9 cellular contexts compared by ENCODE assay signal in genomic region chr2:70965506-70965905, GRCh38. TPM values are rescaled to one million over a fixed set of nuclear protein-coding genes. Genes with fewer than 3 reads are reported as not detected.
DNase-seq lines count a peak whose midpoint lies in the region; TF ChIP-seq lines count a peak whose summit lies in the region.
"Had no signal": no experiment of that assay in that cellular context is flagged by ENCODE, and none has a peak within 500 bp of the region (broad histone marks: within the 10 kb centered on the region; RNA-seq: fewer than 3 reads in every experiment).

No MANE protein-coding gene starts in this region.

- H3K27me3 Mint-ChIP-seq in activated T-cell treated with anti-CD3 and anti-CD28 coated beads, Interleukin-2, amount 50 U/mL, for 24 hours: peaks cover 36% of the 10 kb centered on the region
- H3K27me3 Mint-ChIP-seq in glutamatergic neuron (ENCODE audit: unreplicated experiment): peaks cover 19% of the 10 kb centered on the region

- H3F3A ChIP-seq in smooth muscle cell (ENCODE audit: low read depth): no peaks in the 10 kb centered on the region

- H4K20me1 ChIP-seq in smooth muscle cell (ENCODE audit: low read depth): no peaks in the 10 kb centered on the region

- CTCF ChIA-PET in HEK293T (lab: Yijun Ruan, JAX): interaction anchor here (0.6 kb wide), 1 partner anchor 178 kb away, joined by 3 read pairs; no protein-coding TSS in a partner anchor

- no peaks in the 10 kb centered on the region for H3K36me3 Mint-ChIP-seq in activated T-cell treated with anti-CD3 and anti-CD28 coated beads, Interleukin-2, amount 50 U/mL, for 24 hours (ENCODE audit: low read depth)
- H3K36me3 Mint-ChIP-seq in glutamatergic neuron (ENCODE audit: unreplicated experiment): no peaks in the 10 kb centered on the region

- H3K79me2 ChIP-seq in smooth muscle cell (ENCODE audit: low read depth): no peaks in the 10 kb centered on the region

- H3K27ac ChIP-seq in HUES6 (ENCODE audit: low read depth, low read length) (no peak overlapping the region), smooth muscle cell (ENCODE audit: low read depth) (no peak overlapping the region)
- H3K27ac ChIP-seq: SJCRH30 had no signal

- WGBS in smooth muscle cell (ENCODE audit: low lambda C conversion rate): 77% methylated on average over 14 of the region's 14 CpGs

- H3K27me3 ChIP-seq in HUES6 (ENCODE audit: control insufficient read depth, insufficient read depth, low read length) (peaks cover 93% of the 10 kb centered on the region), smooth muscle cell (ENCODE audit: low read depth) (peaks cover 89% of the 10 kb centered on the region)
- H3K27me3 ChIP-seq: SJCRH30 had no signal

- H3K4me3 ChIP-seq in HUES6 (ENCODE audit: low read depth, low read length) (0 out of 2 replicates have a peak overlapping the region, but pooled peaks have one; percentile 56), smooth muscle cell (peak overlapping the region; percentile 42)
- H3K4me3 ChIP-seq: SJCRH30 had no signal

- no peak overlapping the region for H3K27ac Mint-ChIP-seq in activated T-cell treated with anti-CD3 and anti-CD28 coated beads, Interleukin-2, amount 50 U/mL, for 24 hours
- H3K27ac Mint-ChIP-seq in glutamatergic neuron (ENCODE audit: unreplicated experiment): no peak overlapping the region

- peaks cover 8% of the 10 kb centered on the region for H3K4me1 Mint-ChIP-seq in activated T-cell treated with anti-CD3 and anti-CD28 coated beads, Interleukin-2, amount 50 U/mL, for 24 hours (ENCODE audit: low read depth)
- peaks cover 1% of the 10 kb centered on the region for H3K4me1 Mint-ChIP-seq in glutamatergic neuron (ENCODE audit: low read depth, unreplicated experiment)

- TF ChIP-seq CTCF in glutamatergic neuron (IDR thresholded peaks at IDR 0.05; ENCODE audit: partially characterized antibody, unreplicated experiment) (no peak), smooth muscle cell (IDR thresholded peaks at IDR 0.05; ENCODE audit: borderline replicate concordance, insufficient read depth, poor library complexity, severe bottlenecking) (no peak)

- H3K9me3 ChIP-seq in HUES6 (ENCODE audit: control insufficient read depth, insufficient read depth, low read depth, low read length): no peaks in the 10 kb centered on the region
- H3K9me3 ChIP-seq in smooth muscle cell (replicated peaks; ENCODE audit: low read depth): no peaks in the 10 kb centered on the region
- H3K9me3 ChIP-seq: SJCRH30 had no signal

- H3K4me3 Mint-ChIP-seq in activated T-cell treated with anti-CD3 and anti-CD28 coated beads, Interleukin-2, amount 50 U/mL, for 24 hours: peak overlapping the region; percentile 81
- H3K4me3 Mint-ChIP-seq in glutamatergic neuron (ENCODE audit: unreplicated experiment): peak overlapping the region; percentile 81

- H3K9ac ChIP-seq in HUES6 (ENCODE audit: low read length): no peak overlapping the region
- no peak overlapping the region for H3K9ac ChIP-seq in smooth muscle cell (ENCODE audit: low read depth)

- H3K9me3 Mint-ChIP-seq in activated T-cell treated with anti-CD3 and anti-CD28 coated beads, Interleukin-2, amount 50 U/mL, for 24 hours: no peaks in the 10 kb centered on the region
- H3K9me3 Mint-ChIP-seq in glutamatergic neuron (ENCODE audit: unreplicated experiment): no peaks in the 10 kb centered on the region

- H3K4me1 ChIP-seq in HUES6 (ENCODE audit: control insufficient read depth, insufficient read depth, low read length): peaks cover 5% of the 10 kb centered on the region; the same call in 1 of the 2 replicates
- H3K4me1 ChIP-seq in smooth muscle cell (ENCODE audit: low read depth): no peaks in the 10 kb centered on the region
- H3K4me1 ChIP-seq: SJCRH30 had no signal

- H3K4me2 ChIP-seq in smooth muscle cell: peak overlapping the region; percentile 89

- DNase-seq in activated T-cell treated with anti-CD3 and anti-CD28 coated beads, Interleukin-2, amount 50 U/mL, for 24 hours: peak; percentile 28
- DNase-seq in glutamatergic neuron (no peak), smooth muscle cell (lab: John Stamatoyannopoulos, UW; ENCODE audit: unreplicated experiment) (no peak), dedifferentiated amniotic fluid mesenchymal stem cell (ENCODE audit: extremely low spot score) (no peak), GF-D8 (lab: John Stamatoyannopoulos, UW) (no peak), HEK293T (ENCODE audit: extremely low spot score) (no peak)
- DNase-seq: NCI-H2171, SJCRH30 had no signal

- H3K36me3 ChIP-seq in HUES6 (ENCODE audit: control insufficient read depth, insufficient read depth, low read length) (no peaks in the 10 kb centered on the region), smooth muscle cell (ENCODE audit: low read depth) (no peaks in the 10 kb centered on the region)
- H3K36me3 ChIP-seq: SJCRH30 had no signal

- no peak overlapping the region for H2AFZ ChIP-seq in smooth muscle cell (ENCODE audit: low read depth)

- POLR2A ChIA-PET in HEK293T (lab: Yijun Ruan, JAX): no interaction called here

TF ChIP-seq in HEK293T, 16 proteins besides CTCF, POLR2A, EP300 and RAD21:
- TF ChIP-seq ARNT (IDR thresholded peaks at IDR 0.05): no peak
- no peak for TF ChIP-seq L3MBTL2 (conservative IDR thresholded peaks at IDR 0.05)
- no peak for TF ChIP-seq ZNF384 (IDR thresholded peaks at IDR 0.05)
- TF ChIP-seq, protein P1, sequence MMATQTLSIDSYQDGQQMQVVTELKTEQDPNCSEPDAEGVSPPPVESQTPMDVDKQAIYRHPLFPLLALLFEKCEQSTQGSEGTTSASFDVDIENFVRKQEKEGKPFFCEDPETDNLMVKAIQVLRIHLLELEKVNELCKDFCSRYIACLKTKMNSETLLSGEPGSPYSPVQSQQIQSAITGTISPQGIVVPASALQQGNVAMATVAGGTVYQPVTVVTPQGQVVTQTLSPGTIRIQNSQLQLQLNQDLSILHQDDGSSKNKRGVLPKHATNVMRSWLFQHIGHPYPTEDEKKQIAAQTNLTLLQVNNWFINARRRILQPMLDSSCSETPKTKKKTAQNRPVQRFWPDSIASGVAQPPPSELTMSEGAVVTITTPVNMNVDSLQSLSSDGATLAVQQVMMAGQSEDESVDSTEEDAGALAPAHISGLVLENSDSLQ (IDR thresholded peaks at IDR 0.05): no peak
- no peak for TF ChIP-seq SP1 (IDR thresholded peaks at IDR 0.05)
- no peak for TF ChIP-seq ELF4 (IDR thresholded peaks at IDR 0.05)
- no peak for TF ChIP-seq HDGF (IDR thresholded peaks at IDR 0.05; ENCODE audit: borderline replicate concordance)
- no peak for TF ChIP-seq FOXM1 (IDR thresholded peaks at IDR 0.05; ENCODE audit: borderline replicate concordance)
- TF ChIP-seq LEF1 (IDR thresholded peaks at IDR 0.05; ENCODE audit: borderline replicate concordance): no peak
- TF ChIP-seq TARDBP (IDR thresholded peaks at IDR 0.05): no peak
- no peak for TF ChIP-seq FOXA1 (IDR thresholded peaks at IDR 0.05)

RNA-seq across cellular contexts. Expression of gene ANKRD53, which starts 12.9 kb away (rescaled TPM):
- total RNA-seq in glutamatergic neuron (ENCODE audit: unreplicated experiment) (11.7 TPM), smooth muscle cell (1.9 TPM in 1 of 2 replicates, not detected in the other)
- polyA plus RNA-seq in smooth muscle cell: 1.3 and 1.7 TPM in 2 replicates

RNA-seq across cellular contexts. Expression of gene TEX261, which starts 29.2 kb away (rescaled TPM):
- 43.0 TPM for total RNA-seq in glutamatergic neuron (ENCODE audit: unreplicated experiment)
- 35.2 and 43.5 TPM in 2 replicates for total RNA-seq in smooth muscle cell
- polyA plus RNA-seq in smooth muscle cell: 28.7 and 29.3 TPM in 2 replicates

RNA-seq across cellular contexts. Expression of gene ATP6V1B1, which starts 29.8 kb away (rescaled TPM):
- not detected for total RNA-seq in glutamatergic neuron (ENCODE audit: unreplicated experiment)
- total RNA-seq in smooth muscle cell: not detected in 2 replicates
- polyA plus RNA-seq in smooth muscle cell: 0.59 and 2.0 TPM in 2 replicates
